In genomic region chr10:72031706-72032105, GRCh38 we compare ENCODE assay signal across 21 cellular contexts.
"Had no signal": no experiment of that assay in that cellular context is flagged by ENCODE, and none has a peak within 500 bp of the region (broad histone marks: within the 10 kb centered on the region; RNA-seq: fewer than 3 reads in every experiment).

No MANE protein-coding gene starts in this region.

- H2AFZ ChIP-seq: PC-9 had no signal

- H3K4me3 ChIP-seq: MG63, PC-9, SJCRH30 had no signal

- H3K9ac ChIP-seq: SK-N-SH had no signal

- FAIRE-seq: astrocyte had no signal

- DNase-seq: activated CD4-positive, alpha-beta memory T cell treated with anti-CD3 and anti-CD28 coated beads for 36 hours; activated CD4-positive, alpha-beta T cell treated with anti-CD3 and anti-CD28 coated beads, Interleukin-2, amount 10 ng/mL, durations not matched to agents 7 days and 5 days; activated CD4-positive, CD25-positive, alpha-beta regulatory T cell; activated gamma-delta T cell; activated naive CD4-positive, alpha-beta T cell treated with anti-CD3 and anti-CD28 coated beads for 36 hours; activated T-cell treated with anti-CD3 and anti-CD28 coated beads for 4 hours; activated T-cell treated with anti-CD3 and anti-CD28 coated beads, Interleukin-2, amount 50 U/mL, for 48 hours; amygdala; MG63; NCI-H1105; NCI-H1436 treated with DMSO at 0.1 percent for 48 hours; NCI-H187; NCI-H2081; NCI-H510A treated with DMSO at 0.1 percent for 48 hours; PC-9; SJCRH30; SK-N-SH; T-helper 1 cell had no signal

- H3K27ac ChIP-seq: PC-9, SJCRH30, VCaP had no signal

- H3K36me3 ChIP-seq: MG63, SJCRH30 had no signal

- H3K9me3 ChIP-seq: MG63, SJCRH30, SK-N-SH had no signal

- H3K27me3 ChIP-seq: MG63 had no signal

- H3K4me2 ChIP-seq: PC-9, SK-N-SH had no signal

- ATAC-seq: activated T-helper 17 cell treated with anti-CD3 and anti-CD28 coated beads, Interleukin-2, amount 50 U/mL, for 72 hours had no signal
